In the genomic region with DNA sequence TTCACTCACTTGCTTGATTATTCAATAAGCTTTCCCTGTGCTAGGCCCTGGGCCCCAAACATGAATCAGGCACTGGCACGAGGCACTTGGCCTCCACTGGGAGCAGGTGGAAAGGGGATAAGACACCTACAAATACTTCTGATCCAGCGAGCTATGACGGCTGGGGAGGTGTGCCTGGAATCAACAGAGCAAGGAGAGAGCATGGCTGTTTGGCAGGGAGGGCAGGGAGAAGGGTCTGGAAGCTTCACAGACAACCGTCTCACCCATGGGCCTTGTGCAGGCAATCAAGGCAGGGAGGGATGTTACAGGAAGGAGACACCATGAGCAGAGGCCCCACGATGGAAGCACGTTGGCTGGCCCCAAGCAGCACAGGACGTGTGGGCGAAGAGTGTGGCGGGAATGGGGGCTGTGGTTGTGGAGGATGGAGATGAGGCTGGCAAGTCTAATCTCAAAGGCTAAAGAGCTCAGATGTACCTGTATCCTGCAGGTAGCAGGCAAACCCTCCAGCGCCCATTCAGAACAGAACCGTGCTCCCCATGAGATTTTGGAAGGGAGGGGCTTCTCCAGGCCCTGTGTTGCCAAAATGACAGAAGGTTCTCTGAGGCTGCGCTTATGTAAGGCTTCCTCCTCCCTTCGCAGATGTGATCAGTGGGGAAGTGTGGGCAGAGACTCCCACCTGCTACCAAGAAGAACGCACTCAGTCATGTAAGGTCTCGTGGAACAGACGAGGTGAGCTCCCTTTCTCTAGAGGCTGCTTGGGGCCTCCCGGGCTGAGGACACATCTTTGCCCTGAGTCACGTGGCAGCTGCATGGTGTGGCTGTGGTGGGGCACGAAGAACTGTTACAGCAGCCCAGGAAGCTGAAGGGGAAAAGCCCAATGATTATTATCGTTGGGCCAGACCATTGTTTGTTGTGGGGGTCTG, we compare ENCODE assay signal across 9 cellular contexts.
A peak's percentile ranks its signal among the peaks of the same experiment; 100 is the strongest.
DNase-seq lines count a peak whose midpoint lies in the region; ATAC-seq and TF ChIP-seq lines count a peak whose summit lies in the region.
"Had no signal": no experiment of that assay in that cellular context is flagged by ENCODE, and none has a peak within 500 bp of the region (broad histone marks: within the 10 kb centered on the region; RNA-seq: fewer than 3 reads in every experiment).

No MANE protein-coding gene starts in this region.

- peak overlapping the region; percentile 79; the same call in 2 of the 3 replicates for H2BK15ac ChIP-seq in IMR-90 (ENCODE audit: low read depth, low read length)

- 0 out of 4 replicates have a peak overlapping the region, but pooled peaks of 1 of the 2 experiments have one; percentile 11 for H4K8ac ChIP-seq in IMR-90 (ENCODE audit: low read depth in 2 of 2, low read length in 2 of 2)

- peak overlapping the region; percentile 81 for H2AK5ac ChIP-seq in IMR-90 (ENCODE audit: low read depth, low read length)

- H3K36me3 ChIP-seq in IMR-90 (ENCODE audit: control insufficient read depth, insufficient read depth, low read length) (no peaks in the 10 kb centered on the region), mucosa of descending colon (ENCODE audit: low read depth) (no peaks in the 10 kb centered on the region), colonic mucosa (no peaks in the 10 kb centered on the region), tibial nerve (no peaks in the 10 kb centered on the region)

- POLR2A ChIA-PET in IMR-90 (lab: Charles Lee; ENCODE audit: unreplicated experiment), result no interaction called here

- in situ Hi-C loops in IMR-90 (cut with MboI; ENCODE audit: low sequenced_read_pairs), result no loop called here

- H3K27me3 ChIP-seq in IMR-90 (ENCODE audit: control insufficient read depth, insufficient read depth, low read length), result no peaks in the 10 kb centered on the region
- H3K27me3 ChIP-seq in colonic mucosa, result no peaks in the 10 kb centered on the region
- no peaks in the 10 kb centered on the region for H3K27me3 ChIP-seq in tibial nerve

- no peak overlapping the region for H2AK9ac ChIP-seq in IMR-90 (replicated peaks; ENCODE audit: low read depth, low read length, poor library complexity)

- H4K91ac ChIP-seq in IMR-90 (ENCODE audit: insufficient read depth, low read depth, low read length), result peak overlapping the region; percentile 41

- no TSS peak for BruUV-seq in IMR-90 (replicated peaks; lab: Mats Ljungman, UMichigan)

- H3K56ac ChIP-seq in IMR-90 (ENCODE audit: extremely low read depth, insufficient read depth, low read length), result no peak overlapping the region

- no peak overlapping the region for H2AFZ ChIP-seq in IMR-90 (replicated peaks; ENCODE audit: low read length, poor library complexity)

- H2BK20ac ChIP-seq in IMR-90 (ENCODE audit: low read depth, low read length), result peak overlapping the region; percentile 62

- H3K4me1 ChIP-seq in IMR-90 (ENCODE audit: control insufficient read depth, insufficient read depth, low read length) (peaks cover 32% of the 10 kb centered on the region), mucosa of descending colon (ENCODE audit: low read depth) (no peaks in the 10 kb centered on the region), colonic mucosa (no peaks in the 10 kb centered on the region), tibial nerve (no peaks in the 10 kb centered on the region)

- H3K9ac ChIP-seq in IMR-90 (ENCODE audit: low read depth, low read length), result no peak overlapping the region
- no peak overlapping the region for H3K9ac ChIP-seq in colonic mucosa (ENCODE audit: low read depth in 2 of 2, low read length in 2 of 2)

- intact Hi-C loops in IMR-90 (cut with micrococcal nuclease), result no loop called here
- intact Hi-C loops in posterior vena cava (cut with DNase I), result no loop called here
- intact Hi-C loops in mucosa of descending colon (cut with DNase I, micrococcal nuclease), result no loop called here
- intact Hi-C loops in colonic mucosa (cut with DNase I), result no loop called here

- no peak overlapping the region for H3K4me2 ChIP-seq in IMR-90 (ENCODE audit: low read depth, low read length)

- peak overlapping the region; percentile 27 for H3K18ac ChIP-seq in IMR-90 (ENCODE audit: low read depth, low read length)

- no peaks in the 10 kb centered on the region for H4K20me1 ChIP-seq in IMR-90 (ENCODE audit: insufficient read depth, low read length)

- no peak overlapping the region for H2BK5ac ChIP-seq in IMR-90 (ENCODE audit: low read depth, low read length, poor library complexity, severe bottlenecking)

- peak overlapping the region; percentile 12; the same call in 1 of the 2 replicates for H3K14ac ChIP-seq in IMR-90 (replicated peaks; ENCODE audit: low read depth, low read length)

- no peak overlapping the region for H3K4me3 ChIP-seq in IMR-90 (ENCODE audit: insufficient read depth, low read depth, low read length)
- no peak overlapping the region for H3K4me3 ChIP-seq in mucosa of descending colon
- H3K4me3 ChIP-seq in colonic mucosa, result no peak overlapping the region
- no peak overlapping the region for H3K4me3 ChIP-seq in tibial nerve

- peaks cover 30% of the 10 kb centered on the region for H3K9me1 ChIP-seq in IMR-90 (ENCODE audit: insufficient read depth, low read length)

- ATAC-seq in IMR-90 (ENCODE audit: low read depth) (no peak), mucosa of descending colon (no peak), GM21390 (IDR thresholded peaks at IDR 0.05; ENCODE audit: unreplicated experiment) (no peak)

- dilution Hi-C loops in IMR-90 (cut with HindIII; ENCODE audit: low sequenced_read_pairs, unreplicated experiment), result no loop called here

- 92% methylated on average over 9 of the region's 20 CpGs; no CpG with 5 or more reads in 1 of the 2 experiments for WGBS in IMR-90 (ENCODE audit: extremely low coverage in 2 of 2, insufficient read length in 1 of 2), 2 experiments
- 89 to 90% methylated on average over 20 of the region's 20 CpGs for WGBS in tibial nerve, 2 donors

- H2BK120ac ChIP-seq in IMR-90 (ENCODE audit: low read depth, low read length), result peak overlapping the region; percentile 70

- H3K27ac ChIP-seq in IMR-90 (ENCODE audit: insufficient read depth, low read length) (no peak overlapping the region), colonic mucosa (no peak overlapping the region), tibial nerve (no peak overlapping the region)

- TF ChIP-seq CTCF in IMR-90 (conservative IDR thresholded peaks at IDR 0.05; ENCODE audit: low read depth, low read length), result no peak
- TF ChIP-seq CTCF in mucosa of descending colon (IDR thresholded peaks at IDR 0.05), result no peak
- TF ChIP-seq CTCF in colonic mucosa (IDR thresholded peaks at IDR 0.05), result no peak
- TF ChIP-seq CTCF in tibial nerve (IDR thresholded peaks at IDR 0.05), result no peak

- TF ChIP-seq RAD21 in IMR-90 (IDR thresholded peaks at IDR 0.05; ENCODE audit: low read length), result no peak

- H3K9me3 ChIP-seq in IMR-90 (ENCODE audit: control insufficient read depth, insufficient read depth, low read length) (no peaks in the 10 kb centered on the region), mucosa of descending colon (no peaks in the 10 kb centered on the region), colonic mucosa (no peaks in the 10 kb centered on the region), tibial nerve (peaks cover 0 to 12% (median 5%) of the 10 kb centered on the region in 4 donors)

- H4K5ac ChIP-seq in IMR-90 (ENCODE audit: low read depth, low read length), result no peak overlapping the region

- no peak for TF ChIP-seq EP300 in tibial nerve (IDR thresholded peaks at IDR 0.05)

- no peak overlapping the region; the same call in 1 of the 2 replicates for H3K23ac ChIP-seq in IMR-90 (ENCODE audit: low read depth, low read length)

- CTCF ChIA-PET in IMR-90 (lab: Yijun Ruan, JAX), result no interaction called here

- TF ChIP-seq POLR2A in IMR-90 (IDR thresholded peaks at IDR 0.05; ENCODE audit: low read depth, low read length), result no peak
- no peak for TF ChIP-seq POLR2A in tibial nerve (IDR thresholded peaks at IDR 0.05)

- DNase-seq in Ammon's horn (ENCODE audit: low spot score) (peak; percentile 58), IMR-90 (no peak), cerebellar cortex (ENCODE audit: low spot score) (peak; percentile 76), posterior vena cava (ENCODE audit: low spot score) (peak; percentile 41), mucosa of descending colon (no peak), colonic mucosa (no peak), tibial nerve (ENCODE audit: low spot score in 2 of 2) (no peak)
- DNase-seq: AML-193 had no signal

- H3K79me1 ChIP-seq in IMR-90 (ENCODE audit: low read depth in 1 of 2, low read length in 2 of 2), result 0 out of 4 replicates have a peak, but pooled peaks cover 0 to 5% of the 10 kb centered on the region in 2 experiments

- H3K4ac ChIP-seq in IMR-90 (ENCODE audit: low read depth, low read length), result peak overlapping the region; percentile 7

TF ChIP-seq in IMR-90, 13 proteins besides CTCF, POLR2A, EP300 and RAD21:
- TF ChIP-seq NFE2L2 (IDR thresholded peaks at IDR 0.05; ENCODE audit: low read depth, low read length) (no peak), MAFK (IDR thresholded peaks at IDR 0.05; ENCODE audit: low read depth, low read length) (no peak), FOS (IDR thresholded peaks at IDR 0.05; ENCODE audit: low read depth, low read length) (no peak), CHD1 (IDR thresholded peaks at IDR 0.05; ENCODE audit: low read depth, low read length) (no peak)

Comparison
In these comparisons a context has a peak if more than half of its experiments do, and no peak if none do; other contexts are left out.
1. DNase-seq: peak in Ammon's horn (single experiment), cerebellar cortex (single experiment) and posterior vena cava (single experiment); none in IMR-90 (single experiment), mucosa of descending colon (0 of 3), colonic mucosa (single experiment) and tibial nerve (0 of 2).